ENCODE assay signal across 8 cellular contexts in genomic region chr12:100154472-100155247, GRCh38. TPM values are rescaled to one million over a fixed set of nuclear protein-coding genes. Genes with fewer than 3 reads are reported as not detected.
DNase-seq lines count a peak whose midpoint lies in the region; ATAC-seq lines count a peak whose summit lies in the region.

No MANE protein-coding gene starts in this region.

- DNase-seq in D341Med (ENCODE audit: low spot score) (peak; percentile 72), HuH-7.5 (ENCODE audit: low spot score) (peak; percentile 77), T-helper 17 cell (peak; percentile 51 to 63 (median 52)), amniotic stem cell (lab: John Stamatoyannopoulos, UW) (peak; percentile 22), iPS DF 19.7 (ENCODE audit: low read depth, low spot score) (peak; percentile 70)
- DNase-seq in stimulated activated CD4-positive, alpha-beta T cell treated with anti-CD3 and anti-CD28 coated beads, Interleukin-15, amount 100 ng/mL, for 48 hours (ENCODE audit: low read depth in 2 of 2) = peak; percentile 44 to 72

- no peaks in the 10 kb centered on the region for H3K27me3 Mint-ChIP-seq in T-helper 17 cell

- peak; percentile 55 for ATAC-seq in GM19467 (IDR thresholded peaks at IDR 0.05; ENCODE audit: unreplicated experiment)
- ATAC-seq in T-helper 17 cell = peak; percentile 80
- no peak for ATAC-seq in GM18519 (IDR thresholded peaks at IDR 0.05; ENCODE audit: low FRiP score, unreplicated experiment)

- no peaks in the 10 kb centered on the region for H3K36me3 Mint-ChIP-seq in T-helper 17 cell (ENCODE audit: low read depth)

- no peak overlapping the region for H3K4me3 Mint-ChIP-seq in T-helper 17 cell

- H3K4me1 Mint-ChIP-seq in T-helper 17 cell = peaks cover 6% of the 10 kb centered on the region

- H3K27ac Mint-ChIP-seq in T-helper 17 cell = no peak overlapping the region

- no peaks in the 10 kb centered on the region for H3K9me3 ChIP-seq in T-helper 17 cell (ENCODE audit: control insufficient read depth, low read length, poor library complexity, severe bottlenecking)

RNA-seq across cellular contexts. Expression of gene BLTP3B, which starts 12.0 kb away (rescaled TPM):
- total RNA-seq in T-helper 17 cell = 10 to 100 TPM; 22.6 to 30.9 TPM

RNA-seq across cellular contexts. Expression of gene ACTR6, which starts 46.0 kb away (rescaled TPM):
- 10 to 100 TPM; 23.4 to 24.9 TPM for total RNA-seq in T-helper 17 cell

Comparison
In these comparisons a context has a peak if more than half of its experiments do, and no peak if none do; other contexts are left out.
1. DNase-seq: peak in every context shown above with its lines; median percentile 77 in HuH-7.5; 72 in D341Med; 70 in iPS DF 19.7; 58 in stimulated activated CD4-positive, alpha-beta T cell treated with anti-CD3 and anti-CD28 coated beads, Interleukin-15, amount 100 ng/mL, for 48 hours; 52 in T-helper 17 cell; 22 in amniotic stem cell.